ENCODE assay signal across 8 cellular contexts in the genomic region with DNA sequence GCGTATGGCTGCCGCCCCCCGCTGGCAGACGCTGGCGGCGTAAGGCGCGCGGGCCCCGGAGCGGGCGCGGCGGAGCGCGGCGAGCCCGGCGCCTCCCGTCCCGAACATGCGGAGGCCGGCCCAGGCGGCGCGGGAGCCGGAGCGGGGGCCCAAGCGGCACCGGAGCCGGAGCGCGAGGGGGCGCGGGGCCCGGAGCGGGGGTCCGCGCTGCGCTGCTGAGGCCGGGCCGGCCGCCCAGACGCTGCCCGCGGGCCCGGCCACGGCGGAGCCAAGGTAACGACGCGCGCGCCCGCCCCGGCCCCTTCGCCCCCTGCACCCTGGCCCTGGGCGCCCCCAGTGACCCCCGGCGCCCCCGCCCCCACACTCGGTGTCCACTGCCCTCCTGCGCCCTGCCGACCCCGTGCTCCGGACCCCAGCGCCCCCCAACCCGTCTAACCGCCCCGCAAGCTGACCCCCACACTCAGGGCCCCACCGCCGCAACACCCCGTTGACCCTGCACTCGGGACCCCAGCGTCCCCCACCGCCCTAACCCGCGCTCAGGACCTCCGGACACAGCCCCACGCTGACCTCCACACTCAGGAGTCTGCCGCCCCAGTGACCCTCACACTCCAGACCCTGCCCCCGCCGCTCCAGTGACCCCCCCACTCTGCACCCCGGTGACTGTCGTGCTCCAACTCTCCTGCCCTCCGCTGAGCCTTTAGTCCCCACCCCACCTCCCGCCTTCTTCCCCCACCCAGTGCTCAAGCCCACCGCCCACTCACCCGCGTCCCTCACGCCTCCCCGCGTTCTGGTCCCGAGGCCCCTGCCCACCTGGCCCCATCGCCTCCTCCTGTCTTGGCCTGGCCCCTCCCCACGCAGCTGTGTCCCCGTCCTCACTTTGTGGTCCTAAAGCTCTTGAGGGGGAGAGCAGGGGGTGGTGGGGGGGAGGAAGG. TPM values are rescaled to one million over a fixed set of nuclear protein-coding genes. Genes with fewer than 3 reads are reported as not detected.
DNase-seq lines count a peak whose midpoint lies in the region; ATAC-seq and TF ChIP-seq lines count a peak whose summit lies in the region.

Gene CSNK1G2 (plus strand): TSS at position 27 of the 932 bp plus-strand sequence. CDS start 28,601 bp downstream, outside the sequence.

- H3K9me2 ChIP-seq in GM23338 (ENCODE audit: insufficient read depth): no peaks in the 10 kb centered on the region

- peak within 1 kb of the TSS; percentile 92 for H3K4me2 ChIP-seq in GM23338

- H3K4me1 ChIP-seq in GM23338 (ENCODE audit: insufficient read depth): peaks cover 18% of the 10 kb centered on the region

- H3K27me3 Mint-ChIP-seq in CD14-positive monocyte (ENCODE audit: low read depth in 3 of 3): peaks cover 0 to 4% (median 2%) of the 10 kb centered on the region in 3 donors
- H3K27me3 Mint-ChIP-seq in GM23338 (ENCODE audit: insufficient read depth, low read depth, poor library complexity): peaks cover 20% of the 10 kb centered on the region
- H3K27me3 Mint-ChIP-seq in endothelial cell (ENCODE audit: unreplicated experiment): peaks cover 13% of the 10 kb centered on the region
- H3K27me3 Mint-ChIP-seq in naive thymus-derived CD8-positive, alpha-beta T cell: no peaks in the 10 kb centered on the region

- H3F3A ChIP-seq in GM23338 (replicated peaks; ENCODE audit: low read depth): peaks cover 7% of the 10 kb centered on the region

- peaks cover 17% of the 10 kb centered on the region for H4K20me1 ChIP-seq in GM23338 (replicated peaks; ENCODE audit: insufficient read depth)

- H2AFZ ChIP-seq in GM23338: no peak within 1 kb of the TSS; the same call in none of the 2 replicates

- H3K79me2 ChIP-seq in GM23338 (replicated peaks; ENCODE audit: insufficient read depth): peaks cover 47% of the 10 kb centered on the region

- ATAC-seq in GM23338 (no peak; the same call in 1 of the 3 replicates), SK-N-SH treated with all-trans-retinoic acid at 6 μM for 48 hours (peak; percentile 1; the same call in 1 of the 3 replicates), HG02759 (IDR thresholded peaks at IDR 0.05; ENCODE audit: unreplicated experiment) (no peak)
- peak; percentile 29 to 37 for ATAC-seq in naive thymus-derived CD8-positive, alpha-beta T cell

- no peaks in the 10 kb centered on the region for H3K27me3 ChIP-seq in GM23338 (ENCODE audit: insufficient read depth)

- H3K4me1 Mint-ChIP-seq in CD14-positive monocyte (peaks cover 33% of the 10 kb centered on the region), GM23338 (peaks cover 20% of the 10 kb centered on the region), endothelial cell (ENCODE audit: unreplicated experiment) (peaks cover 21% of the 10 kb centered on the region)
- H3K4me1 Mint-ChIP-seq in naive thymus-derived CD8-positive, alpha-beta T cell: peaks cover 20 to 45% (median 34%) of the 10 kb centered on the region in 4 donors

- H3K36me3 ChIP-seq in GM23338 (ENCODE audit: insufficient read depth): no peaks in the 10 kb centered on the region

- H3K4me3 Mint-ChIP-seq in CD14-positive monocyte: peak within 1 kb of the TSS; percentile 93 to 99
- H3K4me3 Mint-ChIP-seq in GM23338: peak within 1 kb of the TSS; percentile 95
- peak within 1 kb of the TSS; percentile 96 for H3K4me3 Mint-ChIP-seq in endothelial cell (ENCODE audit: unreplicated experiment)
- H3K4me3 Mint-ChIP-seq in naive thymus-derived CD8-positive, alpha-beta T cell: peak within 1 kb of the TSS; percentile 93 to 98 (median 97)

- intact Hi-C loops in CD14-positive monocyte (cut with micrococcal nuclease): no loop called here

- H3K27ac ChIP-seq in GM23338 (ENCODE audit: low read depth): peak within 1 kb of the TSS; percentile 88

- H3K36me3 Mint-ChIP-seq in CD14-positive monocyte (peaks cover 0 to 7% of the 10 kb centered on the region in 2 donors), GM23338 (ENCODE audit: low read depth) (peaks cover 2% of the 10 kb centered on the region; the same call in 2 of the 3 replicates), endothelial cell (ENCODE audit: low read depth, unreplicated experiment) (peaks cover 9% of the 10 kb centered on the region)
- no peaks in the 10 kb centered on the region for H3K36me3 Mint-ChIP-seq in naive thymus-derived CD8-positive, alpha-beta T cell

- POLR2A ChIA-PET in naive thymus-derived CD8-positive, alpha-beta T cell (lab: Charles Lee): interaction anchor here (0.6 to 3.2 kb wide), 23 partner anchors 10 to 1143 kb away, joined by 3 to 26 read pairs (median 4); partner anchors contain the start of genes ABHD17A, CIRBP, GADD45B and IZUMO4

- TF ChIP-seq CTCF in CD14-positive monocyte (IDR thresholded peaks at IDR 0.05): no peak
- TF ChIP-seq CTCF in GM23338 (conservative IDR thresholded peaks at IDR 0.05; ENCODE audit: low read depth in 2 of 2): no peak
- no peak for TF ChIP-seq CTCF in endothelial cell (IDR thresholded peaks at IDR 0.05; ENCODE audit: unreplicated experiment)

- peak within 1 kb of the TSS; percentile 90 for H3K4me3 ChIP-seq in GM23338

- DNase-seq in CD14-positive monocyte (ENCODE audit: low spot score) (no peak), GM23338 (ENCODE audit: low spot score) (no peak), endothelial cell (ENCODE audit: low spot score) (no peak), retina (no peak), SKM-1 treated with dmso at 0.1 percent for 144 hours (lab: John Stamatoyannopoulos, UW; ENCODE audit: unreplicated experiment) (no peak)
- peak in 2 of 10 donors; percentile 23 to 38 for DNase-seq in naive thymus-derived CD8-positive, alpha-beta T cell

- peak within 1 kb of the TSS; percentile 98 to 100 (median 99) for H3K27ac Mint-ChIP-seq in CD14-positive monocyte
- peak within 1 kb of the TSS; percentile 95 for H3K27ac Mint-ChIP-seq in GM23338
- H3K27ac Mint-ChIP-seq in endothelial cell (ENCODE audit: unreplicated experiment): peak within 1 kb of the TSS; percentile 97
- H3K27ac Mint-ChIP-seq in naive thymus-derived CD8-positive, alpha-beta T cell: peak within 1 kb of the TSS; percentile 94 to 100 (median 99)

- peaks cover 0 to 1% (median 0%) of the 10 kb centered on the region in 7 donors for H3K9me3 Mint-ChIP-seq in CD14-positive monocyte
- no peaks in the 10 kb centered on the region for H3K9me3 Mint-ChIP-seq in GM23338
- no peaks in the 10 kb centered on the region for H3K9me3 Mint-ChIP-seq in endothelial cell (ENCODE audit: unreplicated experiment)
- H3K9me3 Mint-ChIP-seq in naive thymus-derived CD8-positive, alpha-beta T cell: no peaks in the 10 kb centered on the region

TF ChIP-seq in GM23338, 12 proteins besides CTCF, POLR2A, EP300 and RAD21 (continues in another document):
- TF ChIP-seq, protein P1, sequence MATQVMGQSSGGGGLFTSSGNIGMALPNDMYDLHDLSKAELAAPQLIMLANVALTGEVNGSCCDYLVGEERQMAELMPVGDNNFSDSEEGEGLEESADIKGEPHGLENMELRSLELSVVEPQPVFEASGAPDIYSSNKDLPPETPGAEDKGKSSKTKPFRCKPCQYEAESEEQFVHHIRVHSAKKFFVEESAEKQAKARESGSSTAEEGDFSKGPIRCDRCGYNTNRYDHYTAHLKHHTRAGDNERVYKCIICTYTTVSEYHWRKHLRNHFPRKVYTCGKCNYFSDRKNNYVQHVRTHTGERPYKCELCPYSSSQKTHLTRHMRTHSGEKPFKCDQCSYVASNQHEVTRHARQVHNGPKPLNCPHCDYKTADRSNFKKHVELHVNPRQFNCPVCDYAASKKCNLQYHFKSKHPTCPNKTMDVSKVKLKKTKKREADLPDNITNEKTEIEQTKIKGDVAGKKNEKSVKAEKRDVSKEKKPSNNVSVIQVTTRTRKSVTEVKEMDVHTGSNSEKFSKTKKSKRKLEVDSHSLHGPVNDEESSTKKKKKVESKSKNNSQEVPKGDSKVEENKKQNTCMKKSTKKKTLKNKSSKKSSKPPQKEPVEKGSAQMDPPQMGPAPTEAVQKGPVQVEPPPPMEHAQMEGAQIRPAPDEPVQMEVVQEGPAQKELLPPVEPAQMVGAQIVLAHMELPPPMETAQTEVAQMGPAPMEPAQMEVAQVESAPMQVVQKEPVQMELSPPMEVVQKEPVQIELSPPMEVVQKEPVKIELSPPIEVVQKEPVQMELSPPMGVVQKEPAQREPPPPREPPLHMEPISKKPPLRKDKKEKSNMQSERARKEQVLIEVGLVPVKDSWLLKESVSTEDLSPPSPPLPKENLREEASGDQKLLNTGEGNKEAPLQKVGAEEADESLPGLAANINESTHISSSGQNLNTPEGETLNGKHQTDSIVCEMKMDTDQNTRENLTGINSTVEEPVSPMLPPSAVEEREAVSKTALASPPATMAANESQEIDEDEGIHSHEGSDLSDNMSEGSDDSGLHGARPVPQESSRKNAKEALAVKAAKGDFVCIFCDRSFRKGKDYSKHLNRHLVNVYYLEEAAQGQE (IDR thresholded peaks at IDR 0.05; ENCODE audit: unreplicated experiment): no peak

TF ChIP-seq in SK-N-SH treated with all-trans-retinoic acid at 6 μM for 48 hours, 23 proteins besides CTCF, POLR2A, EP300 and RAD21 (continues in another document):
- TF ChIP-seq TOX (CRISPR knock-in tag; IDR thresholded peaks at IDR 0.05; ENCODE audit: borderline replicate concordance): no peak
- TF ChIP-seq ZC3H10 (CRISPR knock-in tag; IDR thresholded peaks at IDR 0.05): no peak
- TF ChIP-seq TCF4 (CRISPR knock-in tag; IDR thresholded peaks at IDR 0.05; ENCODE audit: borderline replicate concordance): no peak
- no peak for TF ChIP-seq SNAI2 (CRISPR knock-in tag; IDR thresholded peaks at IDR 0.05)
- no peak for TF ChIP-seq RARB (CRISPR knock-in tag; IDR thresholded peaks at IDR 0.05)

RNA-seq across cellular contexts. Expression of gene CSNK1G2, which starts in this region (rescaled TPM):
- polyA plus RNA-seq in CD14-positive monocyte (10 to 100 TPM; 10.8 to 20.3 TPM), GM23338 (2016; fragmentation: Nextera tagmentation; extraction: Ambion mirVana) (39.6 and 55.9 TPM in 2 replicates)
- total RNA-seq in GM23338 (2014; rRNA removed; shearing (Covaris generic)): 113 and 147 TPM in 2 replicates
- total RNA-seq in endothelial cell (ENCODE audit: unreplicated experiment): 110 TPM
- 100 to 1,000 TPM; 168 to 175 TPM for total RNA-seq in naive thymus-derived CD8-positive, alpha-beta T cell
- polyA plus RNA-seq in naive thymus-derived CD8-positive, alpha-beta T cell: 10 to 100 TPM; 25.4 to 67.6 (median 26.4) TPM

Comparison
In these comparisons a context has a peak if more than half of its experiments do, and no peak if none do; other contexts are left out.
1. ATAC-seq: peak in SK-N-SH treated with all-trans-retinoic acid at 6 μM for 48 hours (single experiment) and naive thymus-derived CD8-positive, alpha-beta T cell (2 of 2); none in GM23338 (single experiment) and HG02759 (single experiment).
2. Peak in every context shown above with its lines, with median percentiles within 50 percentile points of each other: H3K27ac Mint-ChIP-seq and H3K4me3 Mint-ChIP-seq.